13 cellular contexts compared by ENCODE assay signal in genomic region chr1:54324031-54324654, GRCh38.
DNase-seq lines count a peak whose midpoint lies in the region; ATAC-seq, FAIRE-seq and TF ChIP-seq lines count a peak whose summit lies in the region.
"Had no signal": no experiment of that assay in that cellular context is flagged by ENCODE, and none has a peak within 500 bp of the region (broad histone marks: within the 10 kb centered on the region; RNA-seq: fewer than 3 reads in every experiment).

No MANE protein-coding gene starts in this region.

- H3K4me2 ChIP-seq in astrocyte (ENCODE audit: low read length), result no peak overlapping the region
- H3K4me2 ChIP-seq in Karpas-422 (ENCODE audit: low read depth, low read length, poor library complexity, severe bottlenecking), result no peak overlapping the region

- no peak for FAIRE-seq in astrocyte (lab: Jason Lieb, UNC)
- FAIRE-seq: GM19239 had no signal

- TF ChIP-seq POLR2A in erythroblast (IDR thresholded peaks at IDR 0.05; ENCODE audit: low read length), result no peak

- H4K20me1 ChIP-seq in astrocyte (ENCODE audit: insufficient read depth, low read length) (peaks cover 99% of the 10 kb centered on the region), Karpas-422 (ENCODE audit: insufficient read depth, low read depth, low read length) (no peaks in the 10 kb centered on the region)

- H3K9me2 ChIP-seq in Karpas-422 (replicated peaks; ENCODE audit: insufficient read depth, low read length), result no peaks in the 10 kb centered on the region

- H3K27me3 Mint-ChIP-seq in Caco-2 (ENCODE audit: insufficient read depth, unreplicated experiment) (no peaks in the 10 kb centered on the region), astrocyte (ENCODE audit: low read depth, unreplicated experiment) (no peaks in the 10 kb centered on the region)
- H3K27me3 Mint-ChIP-seq: B cell had no signal

- no peak overlapping the region for H3K27ac ChIP-seq in astrocyte (ENCODE audit: low read depth, low read length)
- H3K27ac ChIP-seq in right atrium auricular region, result peak overlapping the region; percentile 15 to 50
- H3K27ac ChIP-seq in rectal smooth muscle tissue (ENCODE audit: low read depth, low read length), result peak overlapping the region; percentile 72
- no peak overlapping the region for H3K27ac ChIP-seq in Karpas-422 (ENCODE audit: low read length)

- H3K27me3 ChIP-seq in Caco-2 (replicated peaks; ENCODE audit: control insufficient read depth, insufficient read depth, low read length) (no peaks in the 10 kb centered on the region), astrocyte (ENCODE audit: insufficient read depth, low read length) (no peaks in the 10 kb centered on the region), right atrium auricular region (no peaks in the 10 kb centered on the region), rectal smooth muscle tissue (ENCODE audit: control insufficient read depth, insufficient read depth, low read length) (no peaks in the 10 kb centered on the region), Karpas-422 (ENCODE audit: low read length) (no peaks in the 10 kb centered on the region)

- BruUV-seq in Caco-2 (replicated peaks; lab: Mats Ljungman, UMichigan), result no TSS peak

- H3K27ac Mint-ChIP-seq in Caco-2 (ENCODE audit: unreplicated experiment), result peak overlapping the region; percentile 60
- H3K27ac Mint-ChIP-seq in astrocyte (ENCODE audit: unreplicated experiment), result peak overlapping the region; percentile 26
- H3K27ac Mint-ChIP-seq: B cell had no signal

- H3K36me3 Mint-ChIP-seq in Caco-2 (ENCODE audit: insufficient read depth, unreplicated experiment) (no peaks in the 10 kb centered on the region), astrocyte (ENCODE audit: low read depth, unreplicated experiment) (peaks cover 20% of the 10 kb centered on the region)

- H3K4me3 Mint-ChIP-seq in Caco-2 (ENCODE audit: unreplicated experiment) (no peak overlapping the region), astrocyte (ENCODE audit: unreplicated experiment) (no peak overlapping the region)
- H3K4me3 Mint-ChIP-seq: B cell had no signal

- no peaks in the 10 kb centered on the region for H3K9me3 ChIP-seq in Caco-2
- no peaks in the 10 kb centered on the region for H3K9me3 ChIP-seq in astrocyte (ENCODE audit: insufficient read depth, low read depth, low read length)
- no peaks in the 10 kb centered on the region for H3K9me3 ChIP-seq in right atrium auricular region
- no peaks in the 10 kb centered on the region for H3K9me3 ChIP-seq in Karpas-422 (ENCODE audit: low read length)

- intact Hi-C loops in Caco-2 (cut with micrococcal nuclease; ENCODE audit: unreplicated experiment), result no loop called here

- POLR2A ChIA-PET in Caco-2 (lab: Charles Lee), result interaction anchor here (0.6 to 1.0 kb wide), 2 partner anchors 124 to 165 kb away, joined by 3 to 6 read pairs; partner anchors contain the start of genes CYB5RL and MRPL37

- H3K4me1 ChIP-seq in Caco-2 (peaks cover 17% of the 10 kb centered on the region), astrocyte (ENCODE audit: insufficient read depth, low read length) (peaks cover 14% of the 10 kb centered on the region), right atrium auricular region (peaks cover 0 to 60% of the 10 kb centered on the region in 2 donors), rectal smooth muscle tissue (ENCODE audit: control insufficient read depth, insufficient read depth, low read length) (peaks cover 56% of the 10 kb centered on the region), Karpas-422 (ENCODE audit: low read length) (peaks cover 29% of the 10 kb centered on the region)

- H3K9me3 Mint-ChIP-seq in Caco-2 (ENCODE audit: unreplicated experiment) (no peaks in the 10 kb centered on the region), astrocyte (ENCODE audit: unreplicated experiment) (no peaks in the 10 kb centered on the region)

- no peak for ATAC-seq in HG02885 (IDR thresholded peaks at IDR 0.05; ENCODE audit: poor library complexity, unreplicated experiment)

- peaks cover 18% of the 10 kb centered on the region for H3K4me1 Mint-ChIP-seq in Caco-2 (ENCODE audit: low read depth, unreplicated experiment)
- peaks cover 38% of the 10 kb centered on the region for H3K4me1 Mint-ChIP-seq in astrocyte (ENCODE audit: low read depth, unreplicated experiment)

- H3K4me3 ChIP-seq in Caco-2 (ENCODE audit: low read depth, low read length), result no peak overlapping the region
- H3K4me3 ChIP-seq in astrocyte (ENCODE audit: insufficient read depth, low read depth, low read length), result no peak overlapping the region
- H3K4me3 ChIP-seq in right atrium auricular region, result no peak overlapping the region
- H3K4me3 ChIP-seq in rectal smooth muscle tissue (ENCODE audit: low read length), result no peak overlapping the region
- no peak overlapping the region for H3K4me3 ChIP-seq in Karpas-422 (ENCODE audit: low read length)

- H3K9ac ChIP-seq in astrocyte (ENCODE audit: low read length) (no peak overlapping the region), rectal smooth muscle tissue (ENCODE audit: low read length) (no peak overlapping the region), Karpas-422 (ENCODE audit: low read length) (no peak overlapping the region)

- no peak for TF ChIP-seq CTCF in Caco-2 (IDR thresholded peaks at IDR 0.05; ENCODE audit: insufficient read depth in 1 of 2, low read depth in 1 of 2, low read length in 1 of 2, severe bottlenecking in 1 of 2, unreplicated experiment in 1 of 2)
- no peak for TF ChIP-seq CTCF in astrocyte (IDR thresholded peaks at IDR 0.05; ENCODE audit: insufficient read depth, low read depth, low read length)
- TF ChIP-seq CTCF in right atrium auricular region (IDR thresholded peaks at IDR 0.05), result no peak

- H3K36me3 ChIP-seq in Caco-2 (ENCODE audit: control insufficient read depth, insufficient read depth, low read length), result no peaks in the 10 kb centered on the region; the same call in 1 of the 2 replicates
- H3K36me3 ChIP-seq in astrocyte (ENCODE audit: insufficient read depth, low read length), result peaks cover 3% of the 10 kb centered on the region
- H3K36me3 ChIP-seq in right atrium auricular region, result no peaks in the 10 kb centered on the region
- H3K36me3 ChIP-seq in rectal smooth muscle tissue (ENCODE audit: control insufficient read depth, insufficient read depth, low read length), result no peaks in the 10 kb centered on the region
- H3K36me3 ChIP-seq in Karpas-422 (ENCODE audit: insufficient read depth, low read length), result no peaks in the 10 kb centered on the region

- CTCF ChIA-PET in Caco-2 (lab: Charles Lee), result interaction anchor here (0.6 to 1.0 kb wide), 3 partner anchors 35 to 165 kb away, joined by 3 to 4 read pairs (median 3); no protein-coding TSS in a partner anchor

- H3K79me2 ChIP-seq in astrocyte (ENCODE audit: insufficient read depth, low read length) (peaks cover 33% of the 10 kb centered on the region), Karpas-422 (ENCODE audit: low read length) (no peaks in the 10 kb centered on the region)

- H2AFZ ChIP-seq in astrocyte (ENCODE audit: low read depth, low read length) (no peak overlapping the region), Karpas-422 (ENCODE audit: low read length) (no peak overlapping the region)

- DNase-seq in Caco-2, result no peak
- peak; percentile 71 for DNase-seq in astrocyte (ENCODE audit: low read depth)
- no peak for DNase-seq in right atrium auricular region (ENCODE audit: low spot score)
- DNase-seq in GM19238 (ENCODE audit: insufficient read length, low spot score), result no peak
- DNase-seq in Karpas-422, result no peak
- DNase-seq in erythroblast (lab: John Stamatoyannopoulos, UW), result no peak
- DNase-seq: activated CD4-positive, CD25-positive, alpha-beta regulatory T cell treated with anti-CD3 and anti-CD28 coated beads, Interleukin-2, amount 50 U/mL, for 72 hours; activated effector memory CD4-positive, alpha-beta T cell treated with anti-CD3 and anti-CD28 coated beads, Interleukin-2, amount 50 U/mL, for 16 hours; NCI-H187 had no signal

Comparison
In these comparisons a context has a peak if more than half of its experiments do, and no peak if none do; other contexts are left out.
1. H3K27ac ChIP-seq: peak in right atrium auricular region (2 of 2) and rectal smooth muscle tissue (single experiment); none in astrocyte (single experiment) and Karpas-422 (single experiment).